8 cellular contexts compared by ENCODE assay signal in genomic region chr14:80850197-80850814, GRCh38.
DNase-seq lines count a peak whose midpoint lies in the region; ATAC-seq and TF ChIP-seq lines count a peak whose summit lies in the region.

No MANE protein-coding gene starts in this region.

- H3K4me1 ChIP-seq in GM23338 (ENCODE audit: insufficient read depth), result no peaks in the 10 kb centered on the region
- H3K4me1 ChIP-seq in neural progenitor cell, result no peaks in the 10 kb centered on the region

- H4K20me1 ChIP-seq in GM23338 (replicated peaks; ENCODE audit: insufficient read depth), result no peaks in the 10 kb centered on the region
- H4K20me1 ChIP-seq in neural progenitor cell (ENCODE audit: low read depth), result no peaks in the 10 kb centered on the region

- peak; percentile 52 for DNase-seq in EL
- DNase-seq in GM23338 (ENCODE audit: low spot score), result peak; percentile 54
- peak; percentile 8 to 52 for DNase-seq in NCI-H446 (lab: John Stamatoyannopoulos, UW)
- peak; percentile 58 for DNase-seq in dedifferentiated amniotic fluid mesenchymal stem cell (ENCODE audit: extremely low spot score)
- peak; percentile 42 for DNase-seq in neural progenitor cell (ENCODE audit: low spot score)
- DNase-seq in MG63, result no peak
- DNase-seq in NCI-H2029 treated with DMSO at 0.1 percent for 48 hours (lab: John Stamatoyannopoulos, UW), result no peak

- H3K27me3 Mint-ChIP-seq in GM23338 (ENCODE audit: insufficient read depth, low read depth, poor library complexity), result no peaks in the 10 kb centered on the region
- no peaks in the 10 kb centered on the region for H3K27me3 Mint-ChIP-seq in neural progenitor cell (ENCODE audit: insufficient read depth, low read depth)

- H3K4me2 ChIP-seq in GM23338, result no peak overlapping the region
- H3K4me2 ChIP-seq in neural progenitor cell, result no peak overlapping the region

- H3K9me2 ChIP-seq in GM23338 (ENCODE audit: insufficient read depth), result no peaks in the 10 kb centered on the region

- no peaks in the 10 kb centered on the region for H3K36me3 ChIP-seq in GM23338 (ENCODE audit: insufficient read depth)
- no peaks in the 10 kb centered on the region for H3K36me3 ChIP-seq in neural progenitor cell
- H3K36me3 ChIP-seq in MG63, result no peaks in the 10 kb centered on the region

- H3K27me3 ChIP-seq in GM23338 (ENCODE audit: insufficient read depth), result no peaks in the 10 kb centered on the region
- no peaks in the 10 kb centered on the region for H3K27me3 ChIP-seq in neural progenitor cell
- H3K27me3 ChIP-seq in MG63, result no peaks in the 10 kb centered on the region

- no peaks in the 10 kb centered on the region for H3K79me2 ChIP-seq in GM23338 (replicated peaks; ENCODE audit: insufficient read depth)
- no peaks in the 10 kb centered on the region for H3K79me2 ChIP-seq in neural progenitor cell (ENCODE audit: low read depth)

- H3K9me3 ChIP-seq in neural progenitor cell (ENCODE audit: low read depth) (no peaks in the 10 kb centered on the region), MG63 (no peaks in the 10 kb centered on the region)

- H3K4me3 Mint-ChIP-seq in GM23338, result no peak overlapping the region
- H3K4me3 Mint-ChIP-seq in neural progenitor cell, result no peak overlapping the region

- no peak overlapping the region for H3K27ac Mint-ChIP-seq in GM23338
- no peak overlapping the region for H3K27ac Mint-ChIP-seq in neural progenitor cell

- ATAC-seq in GM23338, result no peak
- ATAC-seq in HG02840 (IDR thresholded peaks at IDR 0.05; ENCODE audit: low FRiP score, unreplicated experiment), result no peak

- TF ChIP-seq CTCF in GM23338 (conservative IDR thresholded peaks at IDR 0.05; ENCODE audit: low read depth in 2 of 2), result peak in 1 of 2 experiments; percentile 77; a peak in 3 of 4 replicates
- TF ChIP-seq CTCF in neural progenitor cell (IDR thresholded peaks at IDR 0.05), result peak; percentile 82

- H2AFZ ChIP-seq in GM23338, result no peak overlapping the region
- no peak overlapping the region for H2AFZ ChIP-seq in neural progenitor cell (replicated peaks)

- no peaks in the 10 kb centered on the region for H3K9me3 Mint-ChIP-seq in GM23338
- no peaks in the 10 kb centered on the region for H3K9me3 Mint-ChIP-seq in neural progenitor cell

- H3K4me3 ChIP-seq in GM23338, result no peak overlapping the region
- no peak overlapping the region for H3K4me3 ChIP-seq in neural progenitor cell
- H3K4me3 ChIP-seq in MG63, result no peak overlapping the region

- no peaks in the 10 kb centered on the region for H3K36me3 Mint-ChIP-seq in GM23338 (ENCODE audit: low read depth)
- no peaks in the 10 kb centered on the region for H3K36me3 Mint-ChIP-seq in neural progenitor cell

- no peak overlapping the region for H3K27ac ChIP-seq in GM23338 (ENCODE audit: low read depth)
- H3K27ac ChIP-seq in neural progenitor cell, result no peak overlapping the region

- no peaks in the 10 kb centered on the region for H3K4me1 Mint-ChIP-seq in GM23338
- peaks cover 6% of the 10 kb centered on the region for H3K4me1 Mint-ChIP-seq in neural progenitor cell

- H3K9ac ChIP-seq in neural progenitor cell, result no peak overlapping the region

- H3F3A ChIP-seq in GM23338 (replicated peaks; ENCODE audit: low read depth), result no peaks in the 10 kb centered on the region
- H3F3A ChIP-seq in neural progenitor cell (ENCODE audit: low read depth), result no peaks in the 10 kb centered on the region

TF ChIP-seq in GM23338, 12 proteins besides CTCF, POLR2A, EP300 and RAD21 (continues in another document):
- TF ChIP-seq EZH2 (IDR thresholded peaks at IDR 0.05; ENCODE audit: low read depth, unreplicated experiment) (no peak), STAT1 (IDR thresholded peaks at IDR 0.05; ENCODE audit: unreplicated experiment) (no peak), ZNF114 (CRISPR knock-in tag; IDR thresholded peaks at IDR 0.05) (no peak), ZNF462 (CRISPR knock-in tag; IDR thresholded peaks at IDR 0.05) (no peak), NANOG (IDR thresholded peaks at IDR 0.05; ENCODE audit: borderline replicate concordance) (no peak), CREB1 (CRISPR knock-in tag; IDR thresholded peaks at IDR 0.05; ENCODE audit: low read depth) (no peak), POLR2AphosphoS5 (IDR thresholded peaks at IDR 0.05; ENCODE audit: low read depth) (no peak), EZH2phosphoT487 (IDR thresholded peaks at IDR 0.05; ENCODE audit: unreplicated experiment) (no peak), ZNF331 (CRISPR knock-in tag; IDR thresholded peaks at IDR 0.05; ENCODE audit: low read depth) (no peak)
- TF ChIP-seq, protein P1, sequence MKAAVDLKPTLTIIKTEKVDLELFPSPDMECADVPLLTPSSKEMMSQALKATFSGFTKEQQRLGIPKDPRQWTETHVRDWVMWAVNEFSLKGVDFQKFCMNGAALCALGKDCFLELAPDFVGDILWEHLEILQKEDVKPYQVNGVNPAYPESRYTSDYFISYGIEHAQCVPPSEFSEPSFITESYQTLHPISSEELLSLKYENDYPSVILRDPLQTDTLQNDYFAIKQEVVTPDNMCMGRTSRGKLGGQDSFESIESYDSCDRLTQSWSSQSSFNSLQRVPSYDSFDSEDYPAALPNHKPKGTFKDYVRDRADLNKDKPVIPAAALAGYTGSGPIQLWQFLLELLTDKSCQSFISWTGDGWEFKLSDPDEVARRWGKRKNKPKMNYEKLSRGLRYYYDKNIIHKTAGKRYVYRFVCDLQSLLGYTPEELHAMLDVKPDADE (IDR thresholded peaks at IDR 0.05), result no peak

Comparison
In these comparisons a context has a peak if more than half of its experiments do, and no peak if none do; other contexts are left out.
1. DNase-seq: peak in EL (single experiment), GM23338 (single experiment), NCI-H446 (2 of 2), dedifferentiated amniotic fluid mesenchymal stem cell (single experiment) and neural progenitor cell (single experiment); none in MG63 (single experiment) and NCI-H2029 treated with DMSO at 0.1 percent for 48 hours (single experiment).